In genomic region chr9:88747768-88748167, GRCh38 we compare ENCODE assay signal across 11 cellular contexts.
DNase-seq lines count a peak whose midpoint lies in the region; ATAC-seq, FAIRE-seq and TF ChIP-seq lines count a peak whose summit lies in the region.
"Had no signal": no experiment of that assay in that cellular context is flagged by ENCODE, and none has a peak within 500 bp of the region (broad histone marks: within the 10 kb centered on the region; RNA-seq: fewer than 3 reads in every experiment).

No MANE protein-coding gene starts in this region.

- CTCF ChIA-PET in A549 (lab: Yijun Ruan, JAX) (interaction anchor here (1.0 to 1.1 kb wide), 2 partner anchors 11 to 54 kb away, joined by 3 read pairs; no protein-coding TSS in a partner anchor), IMR-90 (lab: Yijun Ruan, JAX) (interaction anchor here (1.0 kb wide), 1 partner anchor 22 kb away, joined by 3 read pairs; no protein-coding TSS in a partner anchor), K562 (lab: Yijun Ruan, JAX; ENCODE audit: low intra/inter-chr PET ratio) (no interaction called here)

- H4K20me1 ChIP-seq in IMR-90 (ENCODE audit: insufficient read depth, low read length) (0 out of 2 replicates have a peak, but pooled peaks cover 3% of the 10 kb centered on the region), K562 (replicated peaks; ENCODE audit: control insufficient read depth, insufficient read depth, low read length) (no peaks in the 10 kb centered on the region)
- H4K20me1 ChIP-seq: BLaER1 had no signal

- dilution Hi-C loops in IMR-90 (cut with HindIII; ENCODE audit: low sequenced_read_pairs, unreplicated experiment) = no loop called here

- H3K79me1 ChIP-seq in IMR-90 (ENCODE audit: low read depth in 1 of 2, low read length in 2 of 2) = no peaks in the 10 kb centered on the region

- peak overlapping the region; percentile 63; the same call in 1 of the 2 replicates for H3K56ac ChIP-seq in IMR-90 (ENCODE audit: extremely low read depth, insufficient read depth, low read length)

- 50% methylated on average over 5 of the region's 5 CpGs for WGBS in A549 (ENCODE audit: missing lambda C conversion rate)
- no CpG with 5 or more reads among the region's 5 CpGs for WGBS in IMR-90 (ENCODE audit: extremely low coverage in 2 of 2, insufficient read length in 1 of 2), 2 experiments
- 3% methylated on average over 5 of the region's 5 CpGs for WGBS in K562 (ENCODE audit: insufficient coverage, low coverage, missing lambda C conversion rate)

- TF ChIP-seq EP300 in A549 (IDR thresholded peaks at IDR 0.05) (no peak), K562 (IDR thresholded peaks at IDR 0.05; ENCODE audit: low read length) (peak; percentile 80)

- POLR2A ChIA-PET in A549 (lab: Yijun Ruan, JAX) (no interaction called here), IMR-90 (lab: Charles Lee; ENCODE audit: unreplicated experiment) (no interaction called here), K562 (lab: Yijun Ruan, JAX) (no interaction called here)

- H2AK9ac ChIP-seq in IMR-90 (replicated peaks; ENCODE audit: low read depth, low read length, poor library complexity) = peak overlapping the region; percentile 80

- H3K27me3 Mint-ChIP-seq in stimulated activated naive B cell treated with anti-CD40 and anti-IgM and Interleukin-4, amounts not matched to agents 10 μg/mL and 1 μg/mL and 100 μg/mL, for 72 hours = peaks cover 11 to 13% of the 10 kb centered on the region in 2 donors

- H2BK120ac ChIP-seq in IMR-90 (ENCODE audit: low read depth, low read length) = peak overlapping the region; percentile 98

- ATAC-seq in A549 (peak; percentile 85 to 89), IMR-90 (ENCODE audit: low read depth) (peak; percentile 50), K562 (peak; percentile 100), HG03342 (IDR thresholded peaks at IDR 0.05; ENCODE audit: unreplicated experiment) (no peak)
- ATAC-seq in stimulated activated naive B cell treated with anti-CD40 and anti-IgM and Interleukin-4, amounts not matched to agents 10 μg/mL and 1 μg/mL and 100 μg/mL, for 72 hours (replicated peaks) = no peak

- H3K79me2 ChIP-seq in K562 (ENCODE audit: control insufficient read depth, insufficient read depth, low read length) = no peaks in the 10 kb centered on the region

- H2BK15ac ChIP-seq in IMR-90 (ENCODE audit: low read depth, low read length) = peak overlapping the region; percentile 90; the same call in 2 of the 3 replicates

- H3K4me2 ChIP-seq in A549 = 0 out of 3 replicates have a peak overlapping the region, but pooled peaks have one; percentile 30
- peak overlapping the region; percentile 50 for H3K4me2 ChIP-seq in IMR-90 (ENCODE audit: low read depth, low read length)
- 0 out of 2 replicates have a peak overlapping the region, but pooled peaks have one; percentile 50 for H3K4me2 ChIP-seq in K562 (ENCODE audit: insufficient read depth, low read length)

- intact Hi-C loops in IMR-90 (cut with micrococcal nuclease) = loop anchor here (2.0 to 10.0 kb wide), 7 partner anchors 19 to 567 kb away; partner anchors contain the start of genes CKS2, SECISBP2 and SHC3
- intact Hi-C loops in K562 (cut with micrococcal nuclease) = no loop called here

- H3K4me3 Mint-ChIP-seq in stimulated activated naive B cell treated with anti-CD40 and anti-IgM and Interleukin-4, amounts not matched to agents 10 μg/mL and 1 μg/mL and 100 μg/mL, for 72 hours = no peak overlapping the region

- H4K8ac ChIP-seq in IMR-90 (ENCODE audit: low read depth in 2 of 2, low read length in 2 of 2) = peak overlapping the region; percentile 57 to 95

- TF ChIP-seq POLR2A in A549 (IDR thresholded peaks at IDR 0.05; ENCODE audit: low read length) (no peak), IMR-90 (IDR thresholded peaks at IDR 0.05; ENCODE audit: low read depth, low read length) (no peak), K562 (conservative IDR thresholded peaks at IDR 0.05) (no peak)

- peak overlapping the region; percentile 96; the same call in 1 of the 2 replicates for H3K14ac ChIP-seq in IMR-90 (replicated peaks; ENCODE audit: low read depth, low read length)

- in situ Hi-C loops in IMR-90 (cut with MboI; ENCODE audit: low sequenced_read_pairs) (no loop called here), K562 (cut with MboI) (no loop called here)

- H3K4ac ChIP-seq in IMR-90 (ENCODE audit: low read depth, low read length) = peak overlapping the region; percentile 97

- BruUV-seq in IMR-90 (replicated peaks; lab: Mats Ljungman, UMichigan) = no TSS peak
- BruUV-seq in K562 (replicated peaks; lab: Mats Ljungman, UMichigan) = no TSS peak

- H3K36me3 ChIP-seq in IMR-90 (ENCODE audit: control insufficient read depth, insufficient read depth, low read length) (no peaks in the 10 kb centered on the region), K562 (ENCODE audit: control insufficient read depth, insufficient read depth, low read length) (no peaks in the 10 kb centered on the region)
- H3K36me3 ChIP-seq: BLaER1 had no signal

- peak overlapping the region; percentile 92 for H2BK5ac ChIP-seq in IMR-90 (ENCODE audit: low read depth, low read length, poor library complexity, severe bottlenecking)

- peaks cover 0 to 2% of the 10 kb centered on the region in 2 donors for H3K9me3 Mint-ChIP-seq in stimulated activated naive B cell treated with anti-CD40 and anti-IgM and Interleukin-4, amounts not matched to agents 10 μg/mL and 1 μg/mL and 100 μg/mL, for 72 hours

- TF ChIP-seq CTCF in A549 (IDR thresholded peaks at IDR 0.05) (no peak), IMR-90 (conservative IDR thresholded peaks at IDR 0.05; ENCODE audit: low read depth, low read length) (no peak), K562 (IDR thresholded peaks at IDR 0.05 in 2 of 3, conservative IDR thresholded peaks at IDR 0.05 in 1 of 3; ENCODE audit: insufficient read depth in 2 of 3, low read depth in 1 of 3, low read length in 3 of 3) (no peak)

- FAIRE-seq in A549 (lab: Jason Lieb, UNC) = no peak
- peak; percentile 98 for FAIRE-seq in K562 (lab: Jason Lieb, UNC)
- FAIRE-seq: islet of Langerhans had no signal

- H3K36me3 Mint-ChIP-seq in stimulated activated naive B cell treated with anti-CD40 and anti-IgM and Interleukin-4, amounts not matched to agents 10 μg/mL and 1 μg/mL and 100 μg/mL, for 72 hours = no peaks in the 10 kb centered on the region

- peak overlapping the region; percentile 69 for H4K5ac ChIP-seq in IMR-90 (ENCODE audit: low read depth, low read length)

- H3K27ac Mint-ChIP-seq in stimulated activated naive B cell treated with anti-CD40 and anti-IgM and Interleukin-4, amounts not matched to agents 10 μg/mL and 1 μg/mL and 100 μg/mL, for 72 hours = no peak overlapping the region

- peak overlapping the region; percentile 97 for H2AK5ac ChIP-seq in IMR-90 (ENCODE audit: low read depth, low read length)

- H3K18ac ChIP-seq in IMR-90 (ENCODE audit: low read depth, low read length) = peak overlapping the region; percentile 89

- H3K27ac ChIP-seq in A549 (peak overlapping the region; percentile 52 to 74), IMR-90 (ENCODE audit: insufficient read depth, low read length) (peak overlapping the region; percentile 93), K562 (ENCODE audit: extremely low read depth, low read depth, low read length) (peak overlapping the region; percentile 9; the same call in 1 of the 3 replicates)

- TF ChIP-seq RAD21 in A549 (conservative IDR thresholded peaks at IDR 0.05 in 1 of 2, IDR thresholded peaks at IDR 0.05 in 1 of 2) (no peak), IMR-90 (IDR thresholded peaks at IDR 0.05; ENCODE audit: low read length) (peak; percentile 10; the same call in 1 of the 2 replicates), K562 (CRISPR knock-in tag; conservative IDR thresholded peaks at IDR 0.05 in 1 of 2, IDR thresholded peaks at IDR 0.05 in 1 of 2) (no peak)

- DNase-seq in A549 (ENCODE audit: low read depth in 1 of 2, low spot score in 1 of 2) (peak; percentile 29 to 51), IMR-90 (peak; percentile 96), K562 (ENCODE audit: extremely low read depth in 1 of 4, low spot score in 3 of 4) (peak; percentile 73 to 87 (median 78)), iPS-NIHi7 (ENCODE audit: extremely low spot score) (peak; percentile 68), nucleus accumbens (lab: John Stamatoyannopoulos, UW) (no peak), NCI-H1436 treated with DMSO at 0.1 percent for 48 hours (lab: John Stamatoyannopoulos, UW) (no peak)
- no peak for DNase-seq in stimulated activated naive B cell treated with anti-CD40 and anti-IgM and Interleukin-4, amounts not matched to agents 10 μg/mL and 1 μg/mL and 100 μg/mL, for 72 hours
- DNase-seq: NCI-H146 had no signal

- H3K9me1 ChIP-seq in IMR-90 (ENCODE audit: insufficient read depth, low read length) (peaks cover 24% of the 10 kb centered on the region), K562 (ENCODE audit: control insufficient read depth, insufficient read depth, low read length) (no peaks in the 10 kb centered on the region)

- H3K4me1 ChIP-seq in A549 (peaks cover 31% of the 10 kb centered on the region), IMR-90 (ENCODE audit: control insufficient read depth, insufficient read depth, low read length) (peaks cover 35% of the 10 kb centered on the region), K562 (replicated peaks in 1 of 2; ENCODE audit: control insufficient read depth in 2 of 2, insufficient read depth in 2 of 2, low read length in 2 of 2) (peaks cover 13 to 17% of the 10 kb centered on the region in 2 experiments; a peak in 4 of 5 replicates)

- H2AFZ ChIP-seq in IMR-90 (replicated peaks; ENCODE audit: low read length, poor library complexity) (peak overlapping the region; percentile 24), K562 (ENCODE audit: low read depth, low read length) (no peak overlapping the region)

- H4K91ac ChIP-seq in IMR-90 (ENCODE audit: insufficient read depth, low read depth, low read length) = peak overlapping the region; percentile 95

- H3K4me3 ChIP-seq in A549 (no peak overlapping the region), IMR-90 (ENCODE audit: insufficient read depth, low read depth, low read length) (no peak overlapping the region), K562 (no peak overlapping the region)
- H3K4me3 ChIP-seq: BLaER1 had no signal

- peak overlapping the region; percentile 41; the same call in 1 of the 2 replicates for H3K9ac ChIP-seq in IMR-90 (ENCODE audit: low read depth, low read length)
- H3K9ac ChIP-seq in K562 (ENCODE audit: insufficient read depth in 1 of 2, low read depth in 2 of 2, low read length in 2 of 2) = no peak overlapping the region

- H3K27me3 ChIP-seq in IMR-90 (ENCODE audit: control insufficient read depth, insufficient read depth, low read length) (no peaks in the 10 kb centered on the region), K562 (ENCODE audit: control insufficient read depth in 2 of 2, insufficient read depth in 2 of 2, low read length in 2 of 2) (no peaks in the 10 kb centered on the region; a peak in 1 of 5 replicates)
- H3K27me3 ChIP-seq: BLaER1 had no signal

- H3K23ac ChIP-seq in IMR-90 (ENCODE audit: low read depth, low read length) = peak overlapping the region; percentile 95

- H3K9me3 ChIP-seq in A549 (no peaks in the 10 kb centered on the region), IMR-90 (ENCODE audit: control insufficient read depth, insufficient read depth, low read length) (no peaks in the 10 kb centered on the region), K562 (replicated peaks; ENCODE audit: control insufficient read depth, insufficient read depth, low read depth, low read length) (no peaks in the 10 kb centered on the region)

- peak overlapping the region; percentile 96 for H2BK20ac ChIP-seq in IMR-90 (ENCODE audit: low read depth, low read length)

- no peaks in the 10 kb centered on the region for H3K4me1 Mint-ChIP-seq in stimulated activated naive B cell treated with anti-CD40 and anti-IgM and Interleukin-4, amounts not matched to agents 10 μg/mL and 1 μg/mL and 100 μg/mL, for 72 hours

Comparison
In these comparisons a context has a peak if more than half of its experiments do, and no peak if none do; other contexts are left out.
1. ATAC-seq: peak in A549 (2 of 2), IMR-90 (single experiment) and K562 (single experiment); none in HG03342 (single experiment) and stimulated activated naive B cell treated with anti-CD40 and anti-IgM and Interleukin-4, amounts not matched to agents 10 μg/mL and 1 μg/mL and 100 μg/mL, for 72 hours (0 of 2).
2. DNase-seq: peak in A549 (2 of 2), IMR-90 (single experiment), K562 (4 of 4) and iPS-NIHi7 (single experiment); none in nucleus accumbens (0 of 56), NCI-H1436 treated with DMSO at 0.1 percent for 48 hours (single experiment) and stimulated activated naive B cell treated with anti-CD40 and anti-IgM and Interleukin-4, amounts not matched to agents 10 μg/mL and 1 μg/mL and 100 μg/mL, for 72 hours (single experiment).
3. H3K27ac ChIP-seq: peak in every context shown above with its lines; median percentile 93 in IMR-90; 63 in A549; 9 in K562.
4. Of the 35 proteins assayed by ChIP-seq in both K562 and A549: peak only in K562: EHMT2, EP300, HDAC2, JUNB and KDM1A; only in A549: none; in both: none; in neither: 28; mixed calls (peak in some experiments, not most) for 2.
5. Peak in every context shown above with its lines, with median percentiles within 50 percentile points of each other: H3K4me2 ChIP-seq.